ENCODE assay signal across 20 cellular contexts in genomic region chr6:125474061-125474460, GRCh38.
"Had no signal": no experiment of that assay in that cellular context is flagged by ENCODE, and none has a peak within 500 bp of the region (broad histone marks: within the 10 kb centered on the region; RNA-seq: fewer than 3 reads in every experiment).

No MANE protein-coding gene starts in this region.

- H3K27me3 ChIP-seq: gastroesophageal sphincter, neutrophil, ovary, right atrium auricular region, sigmoid colon, suprapubic skin, thyroid gland, upper lobe of left lung, uterus had no signal

- H3K4me1 ChIP-seq: esophagus squamous epithelium, gastroesophageal sphincter, right atrium auricular region, sigmoid colon, suprapubic skin, thyroid gland, upper lobe of left lung, uterus had no signal

- H3K27ac Mint-ChIP-seq: naive thymus-derived CD8-positive, alpha-beta T cell had no signal

- H3K4me1 Mint-ChIP-seq: naive thymus-derived CD8-positive, alpha-beta T cell had no signal

- ATAC-seq: gastroesophageal sphincter; left lobe of liver; naive thymus-derived CD8-positive, alpha-beta T cell had no signal

- H3K4me3 ChIP-seq: esophagus squamous epithelium, gastroesophageal sphincter, ovary, right atrium auricular region, sigmoid colon, suprapubic skin, thyroid gland, upper lobe of left lung, uterus had no signal

- DNase-seq: dermis blood vessel endothelial cell; esophagus squamous epithelium; foreskin fibroblast; glutamatergic neuron; islet precursor cell; mammary epithelial cell; naive thymus-derived CD8-positive, alpha-beta T cell; ovary; sigmoid colon; small intestine; stimulated activated CD4-positive, alpha-beta T cell treated with anti-CD3 and anti-CD28 coated beads, Interleukin-12 subunit alpha, Interleukin-12 subunit beta, amount 100 ng/mL, for 4 hours; stimulated activated naive CD4-positive, alpha-beta T cell; thyroid gland; uterus had no signal

- H3K9me3 ChIP-seq: esophagus squamous epithelium, gastroesophageal sphincter, neutrophil, ovary, right atrium auricular region, sigmoid colon, suprapubic skin, thyroid gland, upper lobe of left lung, uterus had no signal

- H3K4me3 Mint-ChIP-seq: naive thymus-derived CD8-positive, alpha-beta T cell had no signal

- H3K36me3 ChIP-seq: esophagus squamous epithelium, gastroesophageal sphincter, neutrophil, ovary, right atrium auricular region, sigmoid colon, suprapubic skin, thyroid gland, upper lobe of left lung, uterus had no signal

- H3K27ac ChIP-seq: esophagus squamous epithelium, gastroesophageal sphincter, neutrophil, ovary, right atrium auricular region, sigmoid colon, suprapubic skin, thyroid gland, upper lobe of left lung, uterus had no signal
